In genomic region chr19:45509692-45510015, GRCh38 we compare ENCODE assay signal across 8 cellular contexts. TPM values are rescaled to one million over a fixed set of nuclear protein-coding genes. Genes with fewer than 3 reads are reported as not detected.
A peak's percentile ranks its signal among the peaks of the same experiment; 100 is the strongest.
DNase-seq lines count a peak whose midpoint lies in the region; ATAC-seq and TF ChIP-seq lines count a peak whose summit lies in the region.

No MANE protein-coding gene starts in this region.

- peaks cover 3% of the 10 kb centered on the region for H3K36me3 Mint-ChIP-seq in IgD-negative memory B cell
- H3K36me3 Mint-ChIP-seq in naive thymus-derived CD8-positive, alpha-beta T cell: peaks cover 0 to 15% (median 0%) of the 10 kb centered on the region in 3 donors

- H3K4me3 ChIP-seq in AG04449 (ENCODE audit: low read depth, low read length) (peak overlapping the region; percentile 82), coronary artery (peak overlapping the region; percentile 94)

- peak overlapping the region; percentile 91 to 99 (median 96) for H3K4me3 Mint-ChIP-seq in IgD-negative memory B cell
- peak overlapping the region; percentile 29 to 98 (median 94) for H3K4me3 Mint-ChIP-seq in naive thymus-derived CD8-positive, alpha-beta T cell

- DNase-seq in AG04449 (ENCODE audit: low read depth, low spot score) (no peak), coronary artery (ENCODE audit: low spot score) (no peak), H4 (ENCODE audit: low spot score) (no peak), HEK293T (ENCODE audit: extremely low spot score) (no peak), omental fat pad (ENCODE audit: low spot score) (no peak)
- DNase-seq in naive thymus-derived CD8-positive, alpha-beta T cell: no peak
- no peak for DNase-seq in activated effector memory CD4-positive, alpha-beta T cell treated with Interleukin-2 at 50 U/mL for 16 hours

- ATAC-seq in naive thymus-derived CD8-positive, alpha-beta T cell: no peak
- no peak for ATAC-seq in omental fat pad (ENCODE audit: low FRiP score)

- H3K27me3 Mint-ChIP-seq in IgD-negative memory B cell: no peaks in the 10 kb centered on the region
- H3K27me3 Mint-ChIP-seq in naive thymus-derived CD8-positive, alpha-beta T cell: no peaks in the 10 kb centered on the region

- POLR2A ChIA-PET in AG04449 (lab: Yijun Ruan, JAX): no interaction called here
- POLR2A ChIA-PET in naive thymus-derived CD8-positive, alpha-beta T cell (lab: Charles Lee): interaction anchor here (1.3 to 1.4 kb wide), 2 partner anchors 11 to 14 kb away, joined by 4 to 5 read pairs; partner anchors contain the start of gene PPM1N
- POLR2A ChIA-PET in HEK293T (lab: Yijun Ruan, JAX): no interaction called here

- TF ChIP-seq CTCF in AG04449 (IDR thresholded peaks at IDR 0.05; ENCODE audit: insufficient read depth, low read length, missing control alignments): no peak
- TF ChIP-seq CTCF in coronary artery (IDR thresholded peaks at IDR 0.05): no peak
- no peak for TF ChIP-seq CTCF in omental fat pad (IDR thresholded peaks at IDR 0.05)

- CTCF ChIA-PET in AG04449 (lab: Yijun Ruan, JAX) (interaction anchor here (0.7 to 2.2 kb wide), 6 partner anchors 13 to 292 kb away, joined by 3 to 7 read pairs (median 6); no protein-coding TSS in a partner anchor), HEK293T (lab: Yijun Ruan, JAX) (interaction anchor here (1.7 kb wide), 1 partner anchor 49 kb away, joined by 8 read pairs; no protein-coding TSS in a partner anchor)

- H3K27ac Mint-ChIP-seq in IgD-negative memory B cell: peak overlapping the region; percentile 78 to 96 (median 87)
- H3K27ac Mint-ChIP-seq in naive thymus-derived CD8-positive, alpha-beta T cell: peak overlapping the region; percentile 43 to 96 (median 87)

- peak overlapping the region; percentile 85 to 91 for H3K27ac ChIP-seq in coronary artery

- no peaks in the 10 kb centered on the region for H3K9me3 Mint-ChIP-seq in IgD-negative memory B cell
- no peaks in the 10 kb centered on the region for H3K9me3 Mint-ChIP-seq in naive thymus-derived CD8-positive, alpha-beta T cell

- peaks cover 37 to 50% (median 44%) of the 10 kb centered on the region in 3 donors for H3K4me1 Mint-ChIP-seq in IgD-negative memory B cell
- H3K4me1 Mint-ChIP-seq in naive thymus-derived CD8-positive, alpha-beta T cell: peaks cover 20 to 69% (median 61%) of the 10 kb centered on the region in 4 donors

TF ChIP-seq in HEK293T, 16 proteins besides CTCF, POLR2A, EP300 and RAD21:
- no peak for TF ChIP-seq LEF1 (IDR thresholded peaks at IDR 0.05; ENCODE audit: borderline replicate concordance)
- TF ChIP-seq L3MBTL2 (conservative IDR thresholded peaks at IDR 0.05): no peak
- no peak for TF ChIP-seq CTBP1 (IDR thresholded peaks at IDR 0.05; ENCODE audit: borderline replicate concordance)
- TF ChIP-seq ARNT (IDR thresholded peaks at IDR 0.05): no peak
- no peak for TF ChIP-seq ZNF384 (IDR thresholded peaks at IDR 0.05)
- no peak for TF ChIP-seq FOXA1 (IDR thresholded peaks at IDR 0.05)

RNA-seq across cellular contexts. Expression of gene VASP, which starts 2.4 kb away (rescaled TPM):
- polyA plus RNA-seq in IgD-negative memory B cell: 111 TPM
- total RNA-seq in naive thymus-derived CD8-positive, alpha-beta T cell: 10 to 100 TPM; 72.0 to 72.1 TPM
- 10 to 100 TPM; 39.9 to 49.6 (median 49.0) TPM for polyA plus RNA-seq in naive thymus-derived CD8-positive, alpha-beta T cell
- total RNA-seq in H4 (2014; rRNA removed; shearing (Covaris generic)): 29.1 and 43.5 TPM in 2 replicates
- total RNA-seq in omental fat pad: 100 to 1,000 TPM in 1 of 4 donors, 10 to 100 TPM in 3; 47.0 to 132 (median 68.7) TPM

RNA-seq across cellular contexts. Expression of gene PPM1N, which starts 11.4 kb away (rescaled TPM):
- 4.0 TPM for polyA plus RNA-seq in IgD-negative memory B cell
- 10 to 100 TPM; 12.4 to 15.6 TPM for total RNA-seq in naive thymus-derived CD8-positive, alpha-beta T cell
- 1 to 10 TPM; 7.2 to 8.7 (median 7.7) TPM for polyA plus RNA-seq in naive thymus-derived CD8-positive, alpha-beta T cell
- total RNA-seq in H4 (2014; rRNA removed; shearing (Covaris generic)): 0.21 and 1.1 TPM in 2 replicates
- 1 to 10 TPM; 1.9 to 3.8 (median 2.9) TPM for total RNA-seq in omental fat pad

RNA-seq across cellular contexts. Expression of gene RTN2, which starts 12.8 kb away (rescaled TPM):
- 0.71 TPM for polyA plus RNA-seq in IgD-negative memory B cell
- 1 to 10 TPM; 1.0 to 1.8 TPM for total RNA-seq in naive thymus-derived CD8-positive, alpha-beta T cell
- under 1 TPM in 2 of 3 donors, not detected in 1; 0.27 to 0.41 TPM for polyA plus RNA-seq in naive thymus-derived CD8-positive, alpha-beta T cell
- total RNA-seq in H4 (2014; rRNA removed; shearing (Covaris generic)): 3.5 and 6.1 TPM in 2 replicates
- 1 to 10 TPM; 3.8 to 9.4 (median 7.0) TPM for total RNA-seq in omental fat pad

RNA-seq across cellular contexts. Expression of gene FOSB, which starts 41.9 kb away (rescaled TPM):
- 48.1 TPM for polyA plus RNA-seq in IgD-negative memory B cell
- 1 to 10 TPM; 3.5 TPM for total RNA-seq in naive thymus-derived CD8-positive, alpha-beta T cell
- 10 to 100 TPM; 10.2 to 11.4 (median 11.0) TPM for polyA plus RNA-seq in naive thymus-derived CD8-positive, alpha-beta T cell
- 1.2 TPM in 1 of 2 replicates, not detected in the other for total RNA-seq in H4 (2014; rRNA removed; shearing (Covaris generic))
- 100 to 1,000 TPM; 306 to 713 (median 395) TPM for total RNA-seq in omental fat pad
